In genomic region chr5:98750693-98751092, GRCh38 we compare ENCODE assay signal across 8 cellular contexts. TPM values are rescaled to one million over a fixed set of nuclear protein-coding genes. Genes with fewer than 3 reads are reported as not detected.
DNase-seq lines count a peak whose midpoint lies in the region; ATAC-seq and TF ChIP-seq lines count a peak whose summit lies in the region.

No MANE protein-coding gene starts in this region.

- CTCF ChIA-PET in WTC11 (lab: Charles Lee) = interaction anchor here (1.9 to 4.4 kb wide), 2 partner anchors 16 to 18 kb away, joined by 9 to 37 read pairs; no protein-coding TSS in a partner anchor

- ATAC-seq in heart left ventricle (no peak), HG03342 (IDR thresholded peaks at IDR 0.05; ENCODE audit: unreplicated experiment) (peak; percentile 89), WTC11 (peak; percentile 86), upper lobe of right lung (no peak)

- H3K4me1 ChIP-seq in cardiac muscle cell (ENCODE audit: low read depth) (no peaks in the 10 kb centered on the region), heart left ventricle (no peaks in the 10 kb centered on the region), upper lobe of right lung (no peaks in the 10 kb centered on the region)

- POLR2A ChIA-PET in WTC11 (lab: Charles Lee) = no interaction called here

- peaks cover 46% of the 10 kb centered on the region for H3K4me1 Mint-ChIP-seq in WTC11

- H3K9me3 ChIP-seq in cardiac muscle cell (ENCODE audit: low read depth) = no peaks in the 10 kb centered on the region
- H3K9me3 ChIP-seq in heart left ventricle = peaks cover 0 to 17% (median 2%) of the 10 kb centered on the region in 12 donors
- no peaks in the 10 kb centered on the region for H3K9me3 ChIP-seq in upper lobe of right lung

- H3K36me3 Mint-ChIP-seq in WTC11 = peaks cover 22% of the 10 kb centered on the region

- no peak for TF ChIP-seq POLR2A in heart left ventricle (IDR thresholded peaks at IDR 0.05)

- intact Hi-C loops in heart left ventricle (cut with DNase I) = no loop called here
- intact Hi-C loops in upper lobe of right lung (cut with DNase I) = no loop called here
- intact Hi-C loops in posterior vena cava (cut with DNase I) = no loop called here

- DNase-seq in cardiac muscle cell (ENCODE audit: low read depth in 1 of 2, low spot score in 1 of 2) = peak; percentile 20 to 52
- DNase-seq in heart left ventricle = no peak
- peak; percentile 52 for DNase-seq in WTC11 (ENCODE audit: low spot score)
- DNase-seq in upper lobe of right lung = no peak
- DNase-seq in posterior vena cava (ENCODE audit: low spot score) = no peak
- no peak for DNase-seq in cortex of kidney (lab: John Stamatoyannopoulos, UW)
- DNase-seq in 8988T = no peak

- peak overlapping the region; percentile 44 for H3K4me3 Mint-ChIP-seq in WTC11

- TF ChIP-seq CTCF in cardiac muscle cell (IDR thresholded peaks at IDR 0.05; ENCODE audit: low read depth, low read length) (peak; percentile 56), heart left ventricle (IDR thresholded peaks at IDR 0.05) (peak in 2 of 12 donors; percentile 13 to 15), WTC11 (IDR thresholded peaks at IDR 0.05) (peak; percentile 47; the same call in 1 of the 2 replicates), upper lobe of right lung (IDR thresholded peaks at IDR 0.05) (peak; percentile 29)

- H3K27ac ChIP-seq in cardiac muscle cell (no peak overlapping the region), heart left ventricle (no peak overlapping the region), upper lobe of right lung (no peak overlapping the region)

- H3K27me3 ChIP-seq in cardiac muscle cell = no peaks in the 10 kb centered on the region
- peaks cover 0 to 16% (median 0%) of the 10 kb centered on the region in 9 donors for H3K27me3 ChIP-seq in heart left ventricle
- H3K27me3 ChIP-seq in upper lobe of right lung = no peaks in the 10 kb centered on the region

- 65 to 79% (median 72%) methylated on average over 4 of the region's 4 CpGs for WGBS in heart left ventricle, 4 donors

- H3K4me3 ChIP-seq in cardiac muscle cell = no peak overlapping the region
- no peak overlapping the region for H3K4me3 ChIP-seq in heart left ventricle
- no peak overlapping the region for H3K4me3 ChIP-seq in upper lobe of right lung

- H3K36me3 ChIP-seq in cardiac muscle cell = no peaks in the 10 kb centered on the region
- no peaks in the 10 kb centered on the region for H3K36me3 ChIP-seq in heart left ventricle
- H3K36me3 ChIP-seq in upper lobe of right lung = no peaks in the 10 kb centered on the region

- peak overlapping the region; percentile 77; the same call in 1 of the 2 replicates for H3K27ac Mint-ChIP-seq in WTC11

- H3K27me3 Mint-ChIP-seq in WTC11 (ENCODE audit: low read depth) = no peaks in the 10 kb centered on the region; the same call in 1 of the 2 replicates

- peaks cover 19% of the 10 kb centered on the region for H3K9me3 Mint-ChIP-seq in WTC11

TF ChIP-seq in WTC11, 78 proteins besides CTCF, POLR2A, EP300 and RAD21:
- TF ChIP-seq JAZF1 (CRISPR knock-in tag; IDR thresholded peaks at IDR 0.05) (no peak), NR3C1 (CRISPR knock-in tag; conservative IDR thresholded peaks at IDR 0.05; ENCODE audit: low read depth) (no peak), SP1 (CRISPR knock-in tag; conservative IDR thresholded peaks at IDR 0.05) (no peak), PRRX2 (CRISPR knock-in tag; IDR thresholded peaks at IDR 0.05) (no peak), IRF1 (CRISPR knock-in tag; IDR thresholded peaks at IDR 0.05) (no peak), ZNF138 (CRISPR knock-in tag; conservative IDR thresholded peaks at IDR 0.05) (no peak), SMAD4 (CRISPR knock-in tag; IDR thresholded peaks at IDR 0.05) (no peak), NR1H2 (CRISPR knock-in tag; IDR thresholded peaks at IDR 0.05) (no peak)
- TF ChIP-seq, protein P1, sequence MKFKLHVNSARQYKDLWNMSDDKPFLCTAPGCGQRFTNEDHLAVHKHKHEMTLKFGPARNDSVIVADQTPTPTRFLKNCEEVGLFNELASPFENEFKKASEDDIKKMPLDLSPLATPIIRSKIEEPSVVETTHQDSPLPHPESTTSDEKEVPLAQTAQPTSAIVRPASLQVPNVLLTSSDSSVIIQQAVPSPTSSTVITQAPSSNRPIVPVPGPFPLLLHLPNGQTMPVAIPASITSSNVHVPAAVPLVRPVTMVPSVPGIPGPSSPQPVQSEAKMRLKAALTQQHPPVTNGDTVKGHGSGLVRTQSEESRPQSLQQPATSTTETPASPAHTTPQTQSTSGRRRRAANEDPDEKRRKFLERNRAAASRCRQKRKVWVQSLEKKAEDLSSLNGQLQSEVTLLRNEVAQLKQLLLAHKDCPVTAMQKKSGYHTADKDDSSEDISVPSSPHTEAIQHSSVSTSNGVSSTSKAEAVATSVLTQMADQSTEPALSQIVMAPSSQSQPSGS (CRISPR knock-in tag; IDR thresholded peaks at IDR 0.05; ENCODE audit: borderline replicate concordance, low read depth) = no peak

RNA-seq across cellular contexts. Expression of gene RGMB, which starts 22.8 kb away (rescaled TPM):
- 15.6 and 18.4 TPM in 2 replicates for total RNA-seq in cardiac muscle cell
- polyA plus RNA-seq in cardiac muscle cell = 7.1 and 7.6 TPM in 2 replicates
- 10 to 100 TPM; 11.0 to 42.2 (median 17.0) TPM for total RNA-seq in heart left ventricle
- polyA plus RNA-seq in heart left ventricle = 1 to 10 TPM; 2.0 to 9.3 TPM
- total RNA-seq in WTC11 (2021) = 33.0 to 40.7 TPM (median 40.0 TPM) in 3 replicates
- total RNA-seq in upper lobe of right lung = 16.8 TPM
- total RNA-seq in posterior vena cava = 10 to 100 TPM; 10.9 to 12.9 TPM

Comparison
In these comparisons a context has a peak if more than half of its experiments do, and no peak if none do; other contexts are left out.
1. DNase-seq: peak in cardiac muscle cell (2 of 2) and WTC11 (single experiment); none in heart left ventricle (0 of 5), upper lobe of right lung (single experiment), posterior vena cava (single experiment), cortex of kidney (single experiment) and 8988T (single experiment).
2. ATAC-seq: peak in HG03342 (single experiment) and WTC11 (single experiment); none in heart left ventricle (0 of 4) and upper lobe of right lung (single experiment).